In the genomic region with DNA sequence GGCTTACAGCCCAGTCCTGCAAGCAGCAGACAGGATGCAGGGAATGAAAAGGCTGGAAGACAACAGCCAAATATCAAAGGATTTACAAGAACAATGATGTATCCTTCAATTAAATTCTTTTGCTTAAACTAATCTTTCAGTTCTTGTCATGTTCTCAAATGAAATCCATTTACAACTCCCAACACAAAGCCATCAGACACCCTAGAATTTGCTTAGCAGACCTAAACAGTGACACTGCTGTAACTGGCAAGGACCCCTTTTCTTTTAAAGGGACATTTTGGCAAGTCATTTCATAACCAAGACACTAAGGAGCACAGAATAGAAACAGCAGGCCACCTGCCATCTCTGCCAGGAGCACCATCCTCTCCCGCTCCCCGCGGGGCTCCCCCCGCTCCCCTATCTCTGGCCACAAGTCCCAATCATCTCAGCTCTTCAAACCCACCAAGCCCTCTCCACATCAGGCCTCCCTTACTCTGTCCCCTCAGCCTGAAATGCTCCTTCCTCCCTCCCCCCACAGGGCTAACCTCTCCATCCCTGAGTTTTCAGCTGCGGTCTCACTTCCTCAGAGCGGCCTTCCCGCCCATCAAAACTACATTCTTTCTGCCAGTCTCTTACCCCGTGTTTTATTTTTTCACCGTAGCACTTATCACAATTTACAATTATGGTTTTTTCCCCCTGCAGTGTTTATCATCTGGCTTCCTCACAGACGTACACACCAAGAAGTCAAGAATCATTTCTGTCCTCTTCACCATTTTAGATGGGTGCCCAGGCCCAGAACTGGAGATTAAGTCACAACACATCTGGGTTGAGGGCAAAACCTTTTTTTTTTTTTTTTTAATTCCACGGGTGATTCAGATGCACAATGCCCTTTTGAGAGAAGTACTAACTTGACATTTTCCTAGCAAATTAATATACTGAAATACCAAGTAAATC, we compare ENCODE assay signal across 2 cellular contexts.
TF ChIP-seq lines count a peak whose summit lies in the region.

No MANE protein-coding gene starts in this region.

TF ChIP-seq in IMR-90, 13 proteins besides CTCF, POLR2A, EP300 and RAD21:
- no peak for TF ChIP-seq BHLHE40 (IDR thresholded peaks at IDR 0.05; ENCODE audit: low read depth, low read length)
- TF ChIP-seq SMC3 (IDR thresholded peaks at IDR 0.05; ENCODE audit: low read depth, low read length) = no peak
- no peak for TF ChIP-seq CHD1 (IDR thresholded peaks at IDR 0.05; ENCODE audit: low read depth, low read length)
- TF ChIP-seq RFX5 (IDR thresholded peaks at IDR 0.05; ENCODE audit: low read depth, low read length) = no peak
- no peak for TF ChIP-seq MXI1 (IDR thresholded peaks at IDR 0.05; ENCODE audit: borderline replicate concordance, low read depth, low read length)
- TF ChIP-seq FOS (IDR thresholded peaks at IDR 0.05; ENCODE audit: low read depth, low read length) = no peak
- TF ChIP-seq, protein P1, sequence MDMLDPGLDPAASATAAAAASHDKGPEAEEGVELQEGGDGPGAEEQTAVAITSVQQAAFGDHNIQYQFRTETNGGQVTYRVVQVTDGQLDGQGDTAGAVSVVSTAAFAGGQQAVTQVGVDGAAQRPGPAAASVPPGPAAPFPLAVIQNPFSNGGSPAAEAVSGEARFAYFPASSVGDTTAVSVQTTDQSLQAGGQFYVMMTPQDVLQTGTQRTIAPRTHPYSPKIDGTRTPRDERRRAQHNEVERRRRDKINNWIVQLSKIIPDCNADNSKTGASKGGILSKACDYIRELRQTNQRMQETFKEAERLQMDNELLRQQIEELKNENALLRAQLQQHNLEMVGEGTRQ (IDR thresholded peaks at IDR 0.05; ENCODE audit: low read depth, low read length) = no peak
- TF ChIP-seq, protein P2, sequence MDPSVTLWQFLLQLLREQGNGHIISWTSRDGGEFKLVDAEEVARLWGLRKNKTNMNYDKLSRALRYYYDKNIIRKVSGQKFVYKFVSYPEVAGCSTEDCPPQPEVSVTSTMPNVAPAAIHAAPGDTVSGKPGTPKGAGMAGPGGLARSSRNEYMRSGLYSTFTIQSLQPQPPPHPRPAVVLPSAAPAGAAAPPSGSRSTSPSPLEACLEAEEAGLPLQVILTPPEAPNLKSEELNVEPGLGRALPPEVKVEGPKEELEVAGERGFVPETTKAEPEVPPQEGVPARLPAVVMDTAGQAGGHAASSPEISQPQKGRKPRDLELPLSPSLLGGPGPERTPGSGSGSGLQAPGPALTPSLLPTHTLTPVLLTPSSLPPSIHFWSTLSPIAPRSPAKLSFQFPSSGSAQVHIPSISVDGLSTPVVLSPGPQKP (IDR thresholded peaks at IDR 0.05; ENCODE audit: borderline replicate concordance, low read depth, low read length) = no peak
- no peak for TF ChIP-seq CEBPB (IDR thresholded peaks at IDR 0.05; ENCODE audit: low read depth, low read length)
- TF ChIP-seq NFE2L2 (IDR thresholded peaks at IDR 0.05; ENCODE audit: low read depth, low read length) = no peak
- TF ChIP-seq MAZ (IDR thresholded peaks at IDR 0.05; ENCODE audit: borderline replicate concordance, low read depth, low read length) = no peak
- TF ChIP-seq RCOR1 (IDR thresholded peaks at IDR 0.05; ENCODE audit: insufficient replicate concordance, low read length) = no peak
- TF ChIP-seq MAFK (IDR thresholded peaks at IDR 0.05; ENCODE audit: low read depth, low read length) = no peak
TF ChIP-seq in IMR-90: peak in this region for 0.

TF ChIP-seq in H1, 55 proteins besides CTCF, POLR2A, EP300 and RAD21:
- TF ChIP-seq ASH2L (IDR thresholded peaks at IDR 0.05; ENCODE audit: low read length) (no peak), HDAC6 (IDR thresholded peaks at IDR 0.05; ENCODE audit: low read depth, low read length) (no peak), PHF8 (conservative IDR thresholded peaks at IDR 0.05; ENCODE audit: low read depth, low read length) (no peak), CBX5 (IDR thresholded peaks at IDR 0.05; ENCODE audit: low read depth, low read length) (no peak), TBP (IDR thresholded peaks at IDR 0.05; ENCODE audit: low read depth, low read length) (no peak), CTBP2 (IDR thresholded peaks at IDR 0.05; ENCODE audit: borderline replicate concordance, insufficient read depth, insufficient read length, low read length) (no peak), NANOG (IDR thresholded peaks at IDR 0.05; ENCODE audit: insufficient read depth, low read depth, low read length, poor library complexity, severe bottlenecking) (no peak), JUN (IDR thresholded peaks at IDR 0.05; ENCODE audit: low read depth, low read length) (no peak), CHD2 (IDR thresholded peaks at IDR 0.05; ENCODE audit: low read length) (no peak), SP1 (IDR thresholded peaks at IDR 0.05; ENCODE audit: low read depth, low read length) (no peak), ZNF274 (IDR thresholded peaks at IDR 0.05; ENCODE audit: borderline replicate concordance, extremely low read depth, low read length) (no peak)
- TF ChIP-seq, protein P3, sequence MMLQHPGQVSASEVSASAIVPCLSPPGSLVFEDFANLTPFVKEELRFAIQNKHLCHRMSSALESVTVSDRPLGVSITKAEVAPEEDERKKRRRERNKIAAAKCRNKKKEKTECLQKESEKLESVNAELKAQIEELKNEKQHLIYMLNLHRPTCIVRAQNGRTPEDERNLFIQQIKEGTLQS (IDR thresholded peaks at IDR 0.05; ENCODE audit: insufficient read depth, low read depth, low read length) = no peak
